ENCODE assay signal across 10 cellular contexts in genomic region chr11:76824083-76824939, GRCh38. TPM values are rescaled to one million over a fixed set of nuclear protein-coding genes. Genes with fewer than 3 reads are reported as not detected.
DNase-seq lines count a peak whose midpoint lies in the region; ATAC-seq and TF ChIP-seq lines count a peak whose summit lies in the region.
"Had no signal": no experiment of that assay in that cellular context is flagged by ENCODE, and none has a peak within 500 bp of the region (broad histone marks: within the 10 kb centered on the region; RNA-seq: fewer than 3 reads in every experiment).

No MANE protein-coding gene starts in this region.

- H3K4me3 Mint-ChIP-seq in T-helper 1 cell treated with Interleukin-12 subunit alpha and Interleukin-12 subunit beta and Interleukin-4 antibody, amounts not matched to agents 30 μg/mL and 1 μg/mL, for 36 hours = no peak overlapping the region
- H3K4me3 Mint-ChIP-seq: natural killer cell treated with Interleukin-12 subunit alpha and Interleukin-12 subunit beta and Interleukin-15 and Interleukin-18, amount 100 ng/mL, for 72 hours had no signal

- ATAC-seq in foreskin keratinocyte (peak; percentile 61), HG03039 (IDR thresholded peaks at IDR 0.05; ENCODE audit: unreplicated experiment) (no peak), HG02973 (IDR thresholded peaks at IDR 0.05; ENCODE audit: unreplicated experiment) (no peak)

- peak overlapping the region; percentile 42 for H3K27ac Mint-ChIP-seq in T-helper 1 cell treated with Interleukin-12 subunit alpha and Interleukin-12 subunit beta and Interleukin-4 antibody, amounts not matched to agents 30 μg/mL and 1 μg/mL, for 36 hours
- H3K27ac Mint-ChIP-seq: natural killer cell treated with Interleukin-12 subunit alpha and Interleukin-12 subunit beta and Interleukin-15 and Interleukin-18, amount 100 ng/mL, for 72 hours had no signal

- H3K36me3 Mint-ChIP-seq in T-helper 1 cell treated with Interleukin-12 subunit alpha and Interleukin-12 subunit beta and Interleukin-4 antibody, amounts not matched to agents 30 μg/mL and 1 μg/mL, for 36 hours (ENCODE audit: low read depth) = no peaks in the 10 kb centered on the region
- H3K36me3 Mint-ChIP-seq: natural killer cell treated with Interleukin-12 subunit alpha and Interleukin-12 subunit beta and Interleukin-15 and Interleukin-18, amount 100 ng/mL, for 72 hours had no signal

- no peaks in the 10 kb centered on the region for H3K27me3 ChIP-seq in foreskin keratinocyte

- TF ChIP-seq CTCF in foreskin keratinocyte (conservative IDR thresholded peaks at IDR 0.05) = no peak

- no peak overlapping the region for H3K27ac ChIP-seq in foreskin keratinocyte

- DNase-seq in H4 (ENCODE audit: low spot score) (peak; percentile 67), foreskin keratinocyte (peak; percentile 60 to 82), renal cortical epithelial cell (ENCODE audit: low read depth) (peak; percentile 52), NCI-H446 (lab: John Stamatoyannopoulos, UW) (no peak)
- DNase-seq in activated T-cell treated with anti-CD3 and anti-CD28 coated beads, Interleukin-2, amount 50 U/mL, for 1 hour = no peak
- DNase-seq: activated effector memory CD4-positive, alpha-beta T cell treated with anti-CD3 and anti-CD28 coated beads, Interleukin-2, amount 50 U/mL, for 16 hours had no signal

- peaks cover 16% of the 10 kb centered on the region for H3K9me3 Mint-ChIP-seq in T-helper 1 cell treated with Interleukin-12 subunit alpha and Interleukin-12 subunit beta and Interleukin-4 antibody, amounts not matched to agents 30 μg/mL and 1 μg/mL, for 36 hours
- H3K9me3 Mint-ChIP-seq: natural killer cell treated with Interleukin-12 subunit alpha and Interleukin-12 subunit beta and Interleukin-15 and Interleukin-18, amount 100 ng/mL, for 72 hours had no signal

- peaks cover 30% of the 10 kb centered on the region for H3K4me1 ChIP-seq in foreskin keratinocyte

- peaks cover 19% of the 10 kb centered on the region for H3K4me1 Mint-ChIP-seq in T-helper 1 cell treated with Interleukin-12 subunit alpha and Interleukin-12 subunit beta and Interleukin-4 antibody, amounts not matched to agents 30 μg/mL and 1 μg/mL, for 36 hours (ENCODE audit: low read depth)

- no peaks in the 10 kb centered on the region for H3K27me3 Mint-ChIP-seq in T-helper 1 cell treated with Interleukin-12 subunit alpha and Interleukin-12 subunit beta and Interleukin-4 antibody, amounts not matched to agents 30 μg/mL and 1 μg/mL, for 36 hours (ENCODE audit: low read depth)

RNA-seq across cellular contexts. Expression of gene ACER3, which starts 36.4 kb away (rescaled TPM):
- total RNA-seq in H4 (2014; rRNA removed; shearing (Covaris generic)) = 19.7 and 22.9 TPM in 2 replicates
- total RNA-seq in foreskin keratinocyte (23.1 and 30.8 TPM in 2 replicates), renal cortical epithelial cell (15.1 and 19.4 TPM in 2 replicates)
- polyA plus RNA-seq in foreskin keratinocyte = 9.8 and 14.7 TPM in 2 replicates

RNA-seq across cellular contexts. Expression of gene TSKU, which starts 41.2 kb away (rescaled TPM):
- total RNA-seq in H4 (2014; rRNA removed; shearing (Covaris generic)) = 64.5 and 67.1 TPM in 2 replicates
- 41.4 and 43.3 TPM in 2 replicates for total RNA-seq in foreskin keratinocyte
- 39.5 and 40.8 TPM in 2 replicates for polyA plus RNA-seq in foreskin keratinocyte
- total RNA-seq in renal cortical epithelial cell = 13.5 and 29.5 TPM in 2 replicates
- total RNA-seq: natural killer cell treated with Interleukin-12 subunit alpha and Interleukin-12 subunit beta and Interleukin-15 and Interleukin-18, amount 100 ng/mL, for 72 hours had no signal

Comparison
In these comparisons a context has a peak if more than half of its experiments do, and no peak if none do; other contexts are left out.
1. DNase-seq: peak in H4 (single experiment), foreskin keratinocyte (2 of 2) and renal cortical epithelial cell (single experiment); none in NCI-H446 (0 of 2) and activated T-cell treated with anti-CD3 and anti-CD28 coated beads, Interleukin-2, amount 50 U/mL, for 1 hour (single experiment).